ENCODE assay signal across 24 cellular contexts in the genomic region with DNA sequence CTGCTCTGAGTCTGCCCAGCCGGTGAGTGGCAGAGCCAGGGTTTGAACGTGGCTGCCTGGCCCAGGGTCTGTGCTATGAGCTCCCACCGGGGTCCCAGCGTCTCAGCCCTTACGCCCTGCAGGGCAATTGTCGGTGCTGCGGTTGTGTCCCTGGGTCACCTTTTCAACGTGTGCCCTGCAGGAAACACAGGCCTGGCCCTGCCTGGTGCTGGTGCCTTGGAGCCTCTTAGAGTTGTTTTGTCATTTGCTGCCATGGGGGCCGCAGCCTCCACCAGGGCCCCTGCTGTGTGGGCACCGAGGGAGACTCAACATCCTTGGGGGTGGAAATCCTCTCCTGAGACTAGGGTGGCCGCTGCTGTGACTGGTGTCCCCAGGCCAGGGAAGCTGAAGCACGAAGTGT. TPM values are rescaled to one million over a fixed set of nuclear protein-coding genes. Genes with fewer than 3 reads are reported as not detected.
"Had no signal": no experiment of that assay in that cellular context is flagged by ENCODE, and none has a peak within 500 bp of the region (broad histone marks: within the 10 kb centered on the region; RNA-seq: fewer than 3 reads in every experiment).

No MANE protein-coding gene starts in this region.

- H3K27me3 ChIP-seq: right lobe of liver had no signal

- H3K27ac ChIP-seq: esophagus squamous epithelium, left ventricle myocardium inferior, psoas muscle, right lobe of liver, tibial artery had no signal

- FAIRE-seq: colon, keratinocyte had no signal

- ATAC-seq: left cardiac atrium; psoas muscle; right lobe of liver; stimulated activated memory B cell treated with anti-CD40 and anti-IgM and Interleukin-4, amounts not matched to agents 10 μg/mL and 1 μg/mL and 100 μg/mL, for 72 hours had no signal

- H3K9me3 Mint-ChIP-seq: dendritic cell treated with granulocyte-macrophage colony-stimulating factor and Interleukin-4, amounts not matched to agents 40 ng/mL and 50 ng/mL, for 4 days; immature natural killer cell; stimulated activated naive CD8-positive, alpha-beta T cell treated with anti-CD3 and anti-CD28 coated beads, Interleukin-15, Interleukin-2, amounts not matched to agents 100 ng/mL and 50 ng/mL, for 24 hours had no signal

- H3K4me1 ChIP-seq: left ventricle myocardium inferior, psoas muscle, right lobe of liver had no signal

- H3K4me3 ChIP-seq: esophagus squamous epithelium, left ventricle myocardium inferior, psoas muscle, right lobe of liver, tibial artery had no signal

- H3K27ac Mint-ChIP-seq: dendritic cell treated with granulocyte-macrophage colony-stimulating factor and Interleukin-4, amounts not matched to agents 40 ng/mL and 50 ng/mL, for 4 days; immature natural killer cell; stimulated activated memory B cell treated with anti-CD40 and anti-IgM and Interleukin-4, amounts not matched to agents 10 μg/mL and 1 μg/mL and 100 μg/mL, for 72 hours; stimulated activated naive CD8-positive, alpha-beta T cell treated with anti-CD3 and anti-CD28 coated beads, Interleukin-15, Interleukin-2, amounts not matched to agents 100 ng/mL and 50 ng/mL, for 24 hours had no signal

- H3K9me3 ChIP-seq: esophagus squamous epithelium, left ventricle myocardium inferior, psoas muscle, right lobe of liver, tibial artery had no signal

- DNase-seq: esophagus squamous epithelium; foreskin fibroblast; immature natural killer cell; left cardiac atrium; left ventricle myocardium inferior; naive B cell; psoas muscle; retina; stimulated activated CD4-positive, alpha-beta T cell treated with anti-CD3 and anti-CD28 coated beads, Interleukin-15, amount 100 ng/mL, for 24 hours; stimulated activated CD4-positive, alpha-beta T cell treated with anti-CD3 and anti-CD28 coated beads, Interleukin-1b, Interleukin-23, amount 100 ng/mL, for 48 hours; stimulated activated CD4-positive, alpha-beta T cell treated with anti-CD3 and anti-CD28 coated beads, Interleukin-4, amount 100 ng/mL, for 24 hours; tibial artery had no signal

- H3K36me3 ChIP-seq: esophagus squamous epithelium, left ventricle myocardium inferior, right lobe of liver, tibial artery had no signal

- H3K4me3 Mint-ChIP-seq: dendritic cell treated with granulocyte-macrophage colony-stimulating factor and Interleukin-4, amounts not matched to agents 40 ng/mL and 50 ng/mL, for 4 days; immature natural killer cell; naive B cell; nephron; stimulated activated memory B cell treated with anti-CD40 and anti-IgM and Interleukin-4, amounts not matched to agents 10 μg/mL and 1 μg/mL and 100 μg/mL, for 72 hours; stimulated activated naive CD8-positive, alpha-beta T cell treated with anti-CD3 and anti-CD28 coated beads, Interleukin-15, Interleukin-2, amounts not matched to agents 100 ng/mL and 50 ng/mL, for 24 hours had no signal

- H3K36me3 Mint-ChIP-seq: immature natural killer cell; naive B cell; stimulated activated memory B cell treated with anti-CD40 and anti-IgM and Interleukin-4, amounts not matched to agents 10 μg/mL and 1 μg/mL and 100 μg/mL, for 72 hours had no signal

RNA-seq across cellular contexts. Expression of a gene that starts 15.3 kb away (rescaled TPM):
- total RNA-seq: esophagus squamous epithelium, left cardiac atrium, left ventricle myocardium inferior, lung microvascular endothelial cell, omental fat pad, psoas muscle, temporal lobe had no signal
- polyA plus RNA-seq: immature natural killer cell, keratinocyte, psoas muscle had no signal

RNA-seq across cellular contexts. Expression of a gene that starts 50.6 kb away (rescaled TPM):
- total RNA-seq: epithelial cell of proximal tubule, esophagus squamous epithelium, left cardiac atrium, left ventricle myocardium inferior, lung microvascular endothelial cell, psoas muscle, temporal lobe, ureter had no signal
- polyA plus RNA-seq: immature natural killer cell, keratinocyte, psoas muscle had no signal
